In genomic region chr2:181891258-181891965, GRCh38 we compare ENCODE assay signal across 8 cellular contexts. TPM values are rescaled to one million over a fixed set of nuclear protein-coding genes. Genes with fewer than 3 reads are reported as not detected.
A peak's percentile ranks its signal among the peaks of the same experiment; 100 is the strongest.
DNase-seq lines count a peak whose midpoint lies in the region; ATAC-seq and TF ChIP-seq lines count a peak whose summit lies in the region.

ITPRID2 (plus strand) TSS chr2:181891730; CDS start chr2:181892067, 337 bp downstream.

- DNase-seq in A673 (ENCODE audit: low spot score) (peak; percentile 93), NCI-H2171 treated with DMSO at 0.1 percent for 48 hours (lab: John Stamatoyannopoulos, UW) (peak; percentile 69), cerebellar cortex (ENCODE audit: low spot score) (peak; percentile 44), kidney epithelial cell (ENCODE audit: low read depth) (peak; percentile 50)
- peak; percentile 31 for DNase-seq in activated CD4-positive, CD25-positive, alpha-beta regulatory T cell treated with anti-CD3 and anti-CD28 coated beads, Interleukin-2, amount 50 U/mL, for 16 hours (ENCODE audit: low read depth, low spot score)
- peak; percentile 83 for DNase-seq in stimulated activated CD4-positive, alpha-beta T cell treated with anti-CD3 and anti-CD28 coated beads, Interleukin-15, amount 100 ng/mL, for 24 hours

- ATAC-seq in GM18508 (IDR thresholded peaks at IDR 0.05; ENCODE audit: insufficient read depth, unreplicated experiment): peak; percentile 32
- peak; percentile 93 for ATAC-seq in HG03039 (IDR thresholded peaks at IDR 0.05; ENCODE audit: unreplicated experiment)

- H3K4me1 ChIP-seq in A673 (ENCODE audit: insufficient read depth, low read length, poor library complexity, severe bottlenecking): peaks cover 27% of the 10 kb centered on the region

- peak within 1 kb of the TSS; percentile 88 for H3K27ac ChIP-seq in A673 (ENCODE audit: low read depth, low read length, poor library complexity, severe bottlenecking)

- intact Hi-C loops in A673 (cut with micrococcal nuclease; ENCODE audit: unreplicated experiment): no loop called here

- H3K36me3 ChIP-seq in A673 (ENCODE audit: insufficient read depth, low read length, poor library complexity, severe bottlenecking): peaks cover 2% of the 10 kb centered on the region
- H3K36me3 ChIP-seq in kidney epithelial cell (ENCODE audit: control insufficient read depth, insufficient read depth, low read length): no peaks in the 10 kb centered on the region

- BruUV-seq in A673 (replicated peaks; lab: Mats Ljungman, UMichigan): no TSS peak

- CTCF ChIA-PET in A673 (lab: Charles Lee): interaction anchor here (0.5 kb wide), 1 partner anchor 153 kb away, joined by 4 read pairs; no protein-coding TSS in a partner anchor

- TF ChIP-seq CTCF in A673 (conservative IDR thresholded peaks at IDR 0.05; ENCODE audit: low read depth, low read length): no peak; the same call in 1 of the 2 replicates
- no peak for TF ChIP-seq CTCF in kidney epithelial cell (IDR thresholded peaks at IDR 0.05; ENCODE audit: insufficient read depth, low read length, poor library complexity, severe bottlenecking)

- no peaks in the 10 kb centered on the region for H3K9me3 ChIP-seq in A673 (ENCODE audit: low read depth, low read length, poor library complexity, severe bottlenecking)

- H3K4me3 ChIP-seq in A673 (ENCODE audit: low read depth, low read length, poor library complexity, severe bottlenecking) (peak within 1 kb of the TSS; percentile 71), kidney epithelial cell (ENCODE audit: low read depth, low read length) (peak within 1 kb of the TSS; percentile 94)

- POLR2A ChIA-PET in A673 (lab: Charles Lee; ENCODE audit: low non-redundant PET): interaction anchor here (0.6 kb wide), 1 partner anchor 147 kb away, joined by 3 read pairs; no protein-coding TSS in a partner anchor

- H3K27me3 ChIP-seq in A673 (replicated peaks; ENCODE audit: insufficient read depth, low read depth, low read length, poor library complexity) (no peaks in the 10 kb centered on the region), kidney epithelial cell (ENCODE audit: control insufficient read depth, insufficient read depth, low read length) (no peaks in the 10 kb centered on the region)

RNA-seq across cellular contexts. Expression of gene ITPRID2, which starts in this region (rescaled TPM):
- total RNA-seq in A673 (2021): 141 and 149 TPM in 2 replicates
- 60.2 and 73.0 TPM in 2 replicates for total RNA-seq in kidney epithelial cell

Comparison
In these comparisons a context has a peak if more than half of its experiments do, and no peak if none do; other contexts are left out.
1. Peak in every context shown above with its lines: DNase-seq, ATAC-seq, H3K4me3 ChIP-seq and H3K27ac ChIP-seq.
2. DNase-seq: peak in every context shown above with its lines; median percentile 93 in A673; 83 in stimulated activated CD4-positive, alpha-beta T cell treated with anti-CD3 and anti-CD28 coated beads, Interleukin-15, amount 100 ng/mL, for 24 hours; 69 in NCI-H2171 treated with DMSO at 0.1 percent for 48 hours; 50 in kidney epithelial cell; 44 in cerebellar cortex; 31 in activated CD4-positive, CD25-positive, alpha-beta regulatory T cell treated with anti-CD3 and anti-CD28 coated beads, Interleukin-2, amount 50 U/mL, for 16 hours.